19 cellular contexts compared by ENCODE assay signal in genomic region chr9:134063088-134063875, GRCh38. TPM values are rescaled to one million over a fixed set of nuclear protein-coding genes. Genes with fewer than 3 reads are reported as not detected.
DNase-seq lines count a peak whose midpoint lies in the region; ATAC-seq and TF ChIP-seq lines count a peak whose summit lies in the region.
"Had no signal": no experiment of that assay in that cellular context is flagged by ENCODE, and none has a peak within 500 bp of the region (broad histone marks: within the 10 kb centered on the region; RNA-seq: fewer than 3 reads in every experiment).

No MANE protein-coding gene starts in this region.

- H3K36me3 Mint-ChIP-seq in immature natural killer cell (no peaks in the 10 kb centered on the region), T-cell (no peaks in the 10 kb centered on the region)
- peaks cover 0 to 5% of the 10 kb centered on the region in 2 donors for H3K36me3 Mint-ChIP-seq in stimulated activated naive B cell treated with anti-CD40 and anti-IgM and Interleukin-4, amounts not matched to agents 10 μg/mL and 1 μg/mL and 100 μg/mL, for 72 hours
- H3K36me3 Mint-ChIP-seq: activated naive CD8-positive, alpha-beta T cell treated with anti-CD3 and anti-CD28 coated beads, Interleukin-2, amount 10 ng/mL, durations not matched to agents 7 days and 5 days had no signal

- POLR2A ChIA-PET in HEK293 (lab: Yijun Ruan, JAX): interaction anchor here (1.5 kb wide), 1 partner anchor 12 kb away, joined by 3 read pairs; no protein-coding TSS in a partner anchor
- POLR2A ChIA-PET in T-cell (lab: Charles Lee): interaction anchor here in 1 of 2 donors (0.6 kb wide), 1 partner anchor 38 kb away, joined by 4 read pairs; the partner anchor contains the start of gene BRD3OS

- no peaks in the 10 kb centered on the region for H3K4me1 ChIP-seq in BE2C
- H3K4me1 ChIP-seq in HEK293 (ENCODE audit: control insufficient read depth, insufficient read depth, low read length): no peaks in the 10 kb centered on the region

- TF ChIP-seq CTCF in BE2C (IDR thresholded peaks at IDR 0.05; ENCODE audit: low read depth, low read length) (no peak), HEK293 (tag by site-specific recombination; IDR thresholded peaks at IDR 0.05) (no peak), GM10266 (IDR thresholded peaks at IDR 0.05; ENCODE audit: control insufficient read depth, insufficient read depth, low read depth, missing control alignments) (no peak)

- ATAC-seq in stimulated activated naive B cell treated with anti-CD40 and anti-IgM and Interleukin-4, amounts not matched to agents 10 μg/mL and 1 μg/mL and 100 μg/mL, for 72 hours (replicated peaks): no peak
- no peak for ATAC-seq in T-cell (replicated peaks in 1 of 4)
- ATAC-seq: effector memory CD8-positive, alpha-beta T cell had no signal

- H3K4me1 Mint-ChIP-seq in immature natural killer cell (peaks cover 54 to 65% of the 10 kb centered on the region in 2 donors), T-cell (peaks cover 40 to 75% (median 70%) of the 10 kb centered on the region in 3 donors)
- H3K4me1 Mint-ChIP-seq in stimulated activated naive B cell treated with anti-CD40 and anti-IgM and Interleukin-4, amounts not matched to agents 10 μg/mL and 1 μg/mL and 100 μg/mL, for 72 hours: peaks cover 55 to 83% of the 10 kb centered on the region in 2 donors

- no peak overlapping the region for H3K27ac ChIP-seq in HEK293 (ENCODE audit: extremely low read depth, low read depth, low read length)
- no peak overlapping the region for H3K27ac ChIP-seq in substantia nigra (ENCODE audit: low read depth, low read length, poor library complexity, severe bottlenecking)
- H3K27ac ChIP-seq: vagina had no signal

- peaks cover 5 to 9% (median 9%) of the 10 kb centered on the region in 3 donors for H3K27me3 Mint-ChIP-seq in immature natural killer cell (ENCODE audit: low read depth in 3 of 3)
- H3K27me3 Mint-ChIP-seq in stimulated activated naive B cell treated with anti-CD40 and anti-IgM and Interleukin-4, amounts not matched to agents 10 μg/mL and 1 μg/mL and 100 μg/mL, for 72 hours: no peaks in the 10 kb centered on the region
- H3K27me3 Mint-ChIP-seq in T-cell: no peaks in the 10 kb centered on the region
- H3K27me3 Mint-ChIP-seq: activated naive CD8-positive, alpha-beta T cell treated with anti-CD3 and anti-CD28 coated beads, Interleukin-2, amount 10 ng/mL, durations not matched to agents 7 days and 5 days; effector memory CD8-positive, alpha-beta T cell had no signal

- DNase-seq in BE2C (peak; percentile 19), immature natural killer cell (no peak), posterior vena cava (ENCODE audit: low spot score) (peak; percentile 58), GM10266 (ENCODE audit: extremely low spot score) (no peak), substantia nigra (lab: John Stamatoyannopoulos, UW) (no peak), T-cell (no peak)
- no peak for DNase-seq in stimulated activated naive B cell treated with anti-CD40 and anti-IgM and Interleukin-4, amounts not matched to agents 10 μg/mL and 1 μg/mL and 100 μg/mL, for 72 hours
- DNase-seq: activated naive CD8-positive, alpha-beta T cell treated with anti-CD3 and anti-CD28 coated beads, Interleukin-2, amount 10 ng/mL, durations not matched to agents 7 days and 5 days; effector memory CD8-positive, alpha-beta T cell; foreskin fibroblast; Karpas-422; NCI-H1417 treated with DMSO at 0.1 percent for 48 hours; NCI-H2227 treated with DMSO at 0.1 percent for 48 hours; nucleus accumbens; SHP77; stimulated activated naive CD4-positive, alpha-beta T cell treated with Interleukin-2 at 50 U/mL for 16 hours had no signal

- H3K4me3 Mint-ChIP-seq in immature natural killer cell (peak overlapping the region in 3 of 5 donors; percentile 7 to 29 (median 21)), T-cell (peak overlapping the region in 1 of 3 donors; percentile 37)
- no peak overlapping the region for H3K4me3 Mint-ChIP-seq in stimulated activated naive B cell treated with anti-CD40 and anti-IgM and Interleukin-4, amounts not matched to agents 10 μg/mL and 1 μg/mL and 100 μg/mL, for 72 hours
- H3K4me3 Mint-ChIP-seq: activated naive CD8-positive, alpha-beta T cell treated with anti-CD3 and anti-CD28 coated beads, Interleukin-2, amount 10 ng/mL, durations not matched to agents 7 days and 5 days had no signal

- no peaks in the 10 kb centered on the region for H3K27me3 ChIP-seq in BE2C
- H3K27me3 ChIP-seq: vagina had no signal

- intact Hi-C loops in posterior vena cava (cut with DNase I): loop anchor here in 1 of 2 donors (10.0 kb wide), 1 partner anchor 272 kb away; no protein-coding TSS in a partner anchor

- H3K27ac Mint-ChIP-seq in immature natural killer cell (peak overlapping the region in 1 of 6 donors; percentile 32), T-cell (no peak overlapping the region)
- no peak overlapping the region for H3K27ac Mint-ChIP-seq in stimulated activated naive B cell treated with anti-CD40 and anti-IgM and Interleukin-4, amounts not matched to agents 10 μg/mL and 1 μg/mL and 100 μg/mL, for 72 hours
- H3K27ac Mint-ChIP-seq: activated naive CD8-positive, alpha-beta T cell treated with anti-CD3 and anti-CD28 coated beads, Interleukin-2, amount 10 ng/mL, durations not matched to agents 7 days and 5 days; effector memory CD8-positive, alpha-beta T cell had no signal

- H3K9me3 Mint-ChIP-seq in immature natural killer cell (no peaks in the 10 kb centered on the region), T-cell (no peaks in the 10 kb centered on the region)
- no peaks in the 10 kb centered on the region for H3K9me3 Mint-ChIP-seq in stimulated activated naive B cell treated with anti-CD40 and anti-IgM and Interleukin-4, amounts not matched to agents 10 μg/mL and 1 μg/mL and 100 μg/mL, for 72 hours
- H3K9me3 Mint-ChIP-seq: activated naive CD8-positive, alpha-beta T cell treated with anti-CD3 and anti-CD28 coated beads, Interleukin-2, amount 10 ng/mL, durations not matched to agents 7 days and 5 days; effector memory CD8-positive, alpha-beta T cell had no signal

- H3K9me3 ChIP-seq in BE2C: no peaks in the 10 kb centered on the region
- H3K9me3 ChIP-seq in HEK293 (ENCODE audit: control insufficient read depth, insufficient read depth, low read depth, low read length): no peaks in the 10 kb centered on the region
- H3K9me3 ChIP-seq: vagina had no signal

- no peak overlapping the region for H3K4me3 ChIP-seq in BE2C (ENCODE audit: low read depth, low read length)
- no peak overlapping the region for H3K4me3 ChIP-seq in HEK293 (ENCODE audit: low read depth, low read length)
- H3K4me3 ChIP-seq: smooth muscle cell, vagina had no signal

- CTCF ChIA-PET in HEK293 (lab: Yijun Ruan, JAX) (interaction anchor here (1.0 to 1.2 kb wide), 2 partner anchors 12 to 279 kb away, joined by 3 to 5 read pairs; no protein-coding TSS in a partner anchor), T-cell (lab: Charles Lee) (no interaction called here)

- H3K36me3 ChIP-seq in BE2C (peaks cover 3% of the 10 kb centered on the region), HEK293 (ENCODE audit: control insufficient read depth in 2 of 2, insufficient read depth in 1 of 2, low read length in 2 of 2) (peaks cover 0 to 6% of the 10 kb centered on the region in 2 experiments; a peak in 2 of 3 replicates)
- H3K36me3 ChIP-seq: vagina had no signal

TF ChIP-seq in HEK293, 187 proteins besides CTCF, POLR2A, EP300 and RAD21:
- no peak for TF ChIP-seq PRDM6 (tag by site-specific recombination; IDR thresholded peaks at IDR 0.05)
- TF ChIP-seq ZNF37A (tag by site-specific recombination; IDR thresholded peaks at IDR 0.05): no peak
- no peak for TF ChIP-seq ZNF266 (tag by site-specific recombination; IDR thresholded peaks at IDR 0.05; ENCODE audit: low read depth)
- TF ChIP-seq ZFHX2 (tag by site-specific recombination; conservative IDR thresholded peaks at IDR 0.05): 0 out of 2 replicates have a peak, but pooled peaks have one; percentile 25
- no peak for TF ChIP-seq OVOL3 (tag by site-specific recombination; IDR thresholded peaks at IDR 0.05)
- no peak for TF ChIP-seq ZBTB26 (tag by site-specific recombination; optimal IDR thresholded peaks at IDR 0.05)
- peak; percentile 21; the same call in 1 of the 2 replicates for TF ChIP-seq EGR2 (tag by site-specific recombination; IDR thresholded peaks at IDR 0.05; ENCODE audit: low read depth)
TF ChIP-seq in HEK293: peak in this region for 2.

RNA-seq across cellular contexts. Expression of gene BRD3, which starts 4.5 kb away (rescaled TPM):
- 79.5 TPM for polyA plus RNA-seq in BE2C (2012; ENCODE audit: insufficient read depth, insufficient read length, low read depth)
- polyA plus RNA-seq in immature natural killer cell: 10 to 100 TPM; 24.2 to 43.4 (median 29.0) TPM
- total RNA-seq in posterior vena cava: 10 to 100 TPM; 32.2 to 32.6 TPM
- total RNA-seq in T-cell: 10 to 100 TPM; 33.7 to 63.7 (median 58.2) TPM

RNA-seq across cellular contexts. Expression of gene BRD3OS, which starts 38.0 kb away (rescaled TPM):
- polyA plus RNA-seq in BE2C (2012; ENCODE audit: insufficient read depth, insufficient read length, low read depth): 108 TPM
- polyA plus RNA-seq in immature natural killer cell: 10 to 100 TPM; 13.7 to 14.9 (median 13.8) TPM
- total RNA-seq in posterior vena cava: 10 to 100 TPM; 11.9 to 14.3 TPM
- 10 to 100 TPM in 4 of 5 donors, 1 to 10 TPM in 1; 8.4 to 18.0 (median 16.5) TPM for total RNA-seq in T-cell

Comparison
In these comparisons a context has a peak if more than half of its experiments do, and no peak if none do; other contexts are left out.
1. DNase-seq: peak in BE2C (single experiment) and posterior vena cava (single experiment); none in immature natural killer cell (0 of 3), GM10266 (single experiment), substantia nigra (0 of 49), stimulated activated naive B cell treated with anti-CD40 and anti-IgM and Interleukin-4, amounts not matched to agents 10 μg/mL and 1 μg/mL and 100 μg/mL, for 72 hours (single experiment) and T-cell (0 of 34).
2. H3K4me3 Mint-ChIP-seq: peak in immature natural killer cell (3 of 5); none in stimulated activated naive B cell treated with anti-CD40 and anti-IgM and Interleukin-4, amounts not matched to agents 10 μg/mL and 1 μg/mL and 100 μg/mL, for 72 hours (0 of 2).